In the genomic region with DNA sequence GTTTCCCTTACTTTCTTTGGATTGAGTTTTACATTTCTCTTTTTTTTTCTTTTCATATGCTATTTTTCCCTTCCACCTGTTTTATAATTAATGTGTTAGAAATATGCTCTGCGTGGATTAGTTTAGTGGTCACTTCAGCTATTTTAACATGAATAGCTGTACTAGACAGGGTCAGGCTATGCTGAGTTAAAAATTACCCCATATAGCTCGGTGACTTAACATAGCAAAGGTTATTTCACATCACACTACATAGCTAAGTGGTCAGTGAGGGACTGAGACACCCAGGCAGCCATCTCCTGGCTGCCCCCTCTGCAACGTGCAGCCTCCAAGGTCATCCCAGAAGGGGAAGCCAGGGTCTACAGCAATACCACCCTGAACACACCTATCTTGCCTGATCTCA, we compare ENCODE assay signal across 29 cellular contexts.
"Had no signal": no experiment of that assay in that cellular context is flagged by ENCODE, and none has a peak within 500 bp of the region (broad histone marks: within the 10 kb centered on the region; RNA-seq: fewer than 3 reads in every experiment).

No MANE protein-coding gene starts in this region.

- H3K9me3 ChIP-seq: esophagus muscularis mucosa, gastroesophageal sphincter, heart left ventricle, left lung, mucosa of descending colon, neutrophil, sigmoid colon, testis, tibial artery, upper lobe of left lung, uterus had no signal

- DNase-seq: dermis blood vessel endothelial cell; effector memory CD4-positive, alpha-beta T cell; foreskin keratinocyte; heart left ventricle; hypothalamus; immature natural killer cell; left cardiac atrium; left lung; mesenchymal stem cell; mucosa of descending colon; naive B cell; right cardiac atrium; sigmoid colon; spleen; stimulated activated CD4-positive, alpha-beta T cell treated with anti-CD3 and anti-CD28 coated beads, Interleukin-4, amount 100 ng/mL, for 4 hours; stimulated activated naive CD8-positive, alpha-beta T cell treated with anti-CD3 and anti-CD28 coated beads, Interleukin-15, Interleukin-2, amounts not matched to agents 100 U/mL and 50 U/mL, for 24 hours; substantia nigra; testis; upper lobe of left lung; uterus had no signal

- H3K27me3 ChIP-seq: esophagus muscularis mucosa, gastroesophageal sphincter, heart left ventricle, left lung, neutrophil, sigmoid colon, spleen, testis, tibial artery, upper lobe of left lung, uterus had no signal

- H3K27ac ChIP-seq: coronary artery, esophagus muscularis mucosa, foreskin keratinocyte, gastroesophageal sphincter, heart left ventricle, left lung, neutrophil, parathyroid adenoma, sigmoid colon, skin epidermis, spleen, testis, tibial artery, upper lobe of left lung, uterus had no signal

- H3K4me1 ChIP-seq: esophagus muscularis mucosa, foreskin keratinocyte, gastroesophageal sphincter, heart left ventricle, left lung, sigmoid colon, spleen, testis, tibial artery, upper lobe of left lung, uterus had no signal

- H2AFZ ChIP-seq: parathyroid adenoma had no signal

- ATAC-seq: foreskin keratinocyte; gastroesophageal sphincter; heart left ventricle; left cardiac atrium; left lung; mucosa of descending colon; natural killer cell treated with Interleukin-12 subunit alpha and Interleukin-12 subunit beta and Interleukin-15 and Interleukin-18, amount 100 ng/mL, for 72 hours; right cardiac atrium; stimulated activated memory B cell treated with anti-CD40 and anti-IgM and Interleukin-4, amounts not matched to agents 10 μg/mL and 1 μg/mL and 100 μg/mL, for 72 hours; stimulated activated naive CD8-positive, alpha-beta T cell treated with anti-CD3 and anti-CD28 coated beads, Interleukin-15, Interleukin-2, amounts not matched to agents 100 U/mL and 50 U/mL, for 24 hours had no signal

- H3K9ac ChIP-seq: parathyroid adenoma had no signal

- H3K79me2 ChIP-seq: parathyroid adenoma had no signal

- H3K4me3 ChIP-seq: coronary artery, esophagus muscularis mucosa, gastroesophageal sphincter, heart left ventricle, left lung, mucosa of descending colon, sigmoid colon, skin epidermis, spleen, testis, tibial artery, upper lobe of left lung, uterus had no signal

- H3K36me3 ChIP-seq: esophagus muscularis mucosa, gastroesophageal sphincter, heart left ventricle, left lung, neutrophil, sigmoid colon, spleen, tibial artery, upper lobe of left lung, uterus had no signal
